In genomic region chr5:39062104-39062503, GRCh38 we compare ENCODE assay signal across 22 cellular contexts. TPM values are rescaled to one million over a fixed set of nuclear protein-coding genes. Genes with fewer than 3 reads are reported as not detected.
DNase-seq lines count a peak whose midpoint lies in the region; ATAC-seq and TF ChIP-seq lines count a peak whose summit lies in the region.
"Had no signal": no experiment of that assay in that cellular context is flagged by ENCODE, and none has a peak within 500 bp of the region (broad histone marks: within the 10 kb centered on the region; RNA-seq: fewer than 3 reads in every experiment).

No MANE protein-coding gene starts in this region.

- H3K36me3 ChIP-seq in breast epithelium = no peaks in the 10 kb centered on the region
- no peaks in the 10 kb centered on the region for H3K36me3 ChIP-seq in gastrocnemius medialis
- peaks cover 6% of the 10 kb centered on the region for H3K36me3 ChIP-seq in CD4-positive, alpha-beta memory T cell (ENCODE audit: insufficient read depth, low read length)

- ATAC-seq in CD4-positive, alpha-beta T cell (ENCODE audit: poor library complexity) = no peak
- ATAC-seq in central memory CD8-positive, alpha-beta T cell (replicated peaks; ENCODE audit: extremely low read depth, poor library complexity, severe bottlenecking) = no peak
- ATAC-seq in gastrocnemius medialis = peak; percentile 10 to 46
- ATAC-seq in HG03439 (IDR thresholded peaks at IDR 0.05; ENCODE audit: unreplicated experiment) = no peak
- ATAC-seq: Right ventricle myocardium inferior, SK-N-SH treated with all-trans-retinoic acid at 6 μM for 48 hours had no signal

- H3K36me3 Mint-ChIP-seq in MCF 10A (ENCODE audit: insufficient read depth, unreplicated experiment) = no peaks in the 10 kb centered on the region
- H3K36me3 Mint-ChIP-seq in CD4-positive, alpha-beta T cell (ENCODE audit: low read depth) = peaks cover 28% of the 10 kb centered on the region
- peaks cover 14% of the 10 kb centered on the region for H3K36me3 Mint-ChIP-seq in central memory CD8-positive, alpha-beta T cell (ENCODE audit: insufficient read depth)
- peaks cover 19 to 29% of the 10 kb centered on the region in 2 donors for H3K36me3 Mint-ChIP-seq in CD4-positive, alpha-beta memory T cell

- H3K27me3 ChIP-seq in breast epithelium = no peaks in the 10 kb centered on the region
- no peaks in the 10 kb centered on the region for H3K27me3 ChIP-seq in CD4-positive, alpha-beta T cell (ENCODE audit: control insufficient read depth, insufficient read depth, low read length)
- H3K27me3 ChIP-seq in gastrocnemius medialis = no peaks in the 10 kb centered on the region
- no peaks in the 10 kb centered on the region for H3K27me3 ChIP-seq in CD4-positive, alpha-beta memory T cell (ENCODE audit: insufficient read depth, low read length)
- H3K27me3 ChIP-seq: SJCRH30 had no signal

- H3K4me1 ChIP-seq in breast epithelium (no peaks in the 10 kb centered on the region), gastrocnemius medialis (peaks cover 65 to 81% of the 10 kb centered on the region in 2 donors)
- H3K4me1 ChIP-seq in CD4-positive, alpha-beta memory T cell (ENCODE audit: insufficient read depth, low read length) = peaks cover 92% of the 10 kb centered on the region
- H3K4me1 ChIP-seq: SJCRH30 had no signal

- intact Hi-C loops in MCF 10A (cut with micrococcal nuclease) = no loop called here
- intact Hi-C loops in breast epithelium (cut with DNase I; ENCODE audit: low total_unique reads) = no loop called here
- intact Hi-C loops in CD4-positive, alpha-beta T cell (cut with DNase I, micrococcal nuclease) = loop anchor here in 1 of 2 experiments (5.0 kb wide), 1 partner anchor 40 kb away; no protein-coding TSS in a partner anchor
- intact Hi-C loops in gastrocnemius medialis (cut with DNase I; ENCODE audit: low total_unique reads) = no loop called here
- intact Hi-C loops in CD4-positive, alpha-beta memory T cell (cut with micrococcal nuclease) = loop anchor here (1.0 kb wide), 1 partner anchor 11 kb away; no protein-coding TSS in a partner anchor

- H3K9me3 Mint-ChIP-seq in MCF 10A (ENCODE audit: unreplicated experiment) = no peaks in the 10 kb centered on the region
- peaks cover 8% of the 10 kb centered on the region for H3K9me3 Mint-ChIP-seq in CD4-positive, alpha-beta T cell
- H3K9me3 Mint-ChIP-seq in central memory CD8-positive, alpha-beta T cell = peaks cover 7% of the 10 kb centered on the region
- peaks cover 0 to 13% (median 8%) of the 10 kb centered on the region in 8 donors for H3K9me3 Mint-ChIP-seq in CD4-positive, alpha-beta memory T cell

- H3K4me1 Mint-ChIP-seq in MCF 10A (ENCODE audit: insufficient read depth, unreplicated experiment) = peaks cover 23% of the 10 kb centered on the region
- H3K4me1 Mint-ChIP-seq in CD4-positive, alpha-beta T cell (ENCODE audit: low read depth) = peaks cover 88% of the 10 kb centered on the region
- H3K4me1 Mint-ChIP-seq in central memory CD8-positive, alpha-beta T cell = peaks cover 70% of the 10 kb centered on the region
- H3K4me1 Mint-ChIP-seq in CD4-positive, alpha-beta memory T cell = peaks cover 50 to 75% (median 63%) of the 10 kb centered on the region in 4 donors

- no peak for DNase-seq in MCF 10A (ENCODE audit: unreplicated experiment)
- DNase-seq in breast epithelium (ENCODE audit: low spot score in 2 of 2) = no peak
- no peak for DNase-seq in CD4-positive, alpha-beta T cell
- DNase-seq in central memory CD8-positive, alpha-beta T cell (ENCODE audit: low spot score in 2 of 2) = no peak
- no peak for DNase-seq in gastrocnemius medialis
- no peak for DNase-seq in CD4-positive, alpha-beta memory T cell
- DNase-seq: DMS53, GM23248, H7, KG1, NCI-H1048, NCI-H1417, NCI-H1694, NCI-H2029 treated with DMSO at 0.1 percent for 48 hours, NCI-H2227 treated with DMSO at 0.1 percent for 48 hours, NCI-H526 treated with DMSO at 0.1 percent for 48 hours, PC-9, SJCRH30 had no signal

- no peak for TF ChIP-seq CTCF in MCF 10A (IDR thresholded peaks at IDR 0.05; ENCODE audit: unreplicated experiment)
- no peak for TF ChIP-seq CTCF in breast epithelium (IDR thresholded peaks at IDR 0.05)
- TF ChIP-seq CTCF in CD4-positive, alpha-beta T cell (IDR thresholded peaks at IDR 0.05) = no peak
- no peak for TF ChIP-seq CTCF in gastrocnemius medialis (IDR thresholded peaks at IDR 0.05 in 4 of 5, conservative IDR thresholded peaks at IDR 0.05 in 1 of 5)

- H3K4me3 Mint-ChIP-seq in MCF 10A (ENCODE audit: unreplicated experiment) = no peak overlapping the region
- H3K4me3 Mint-ChIP-seq in CD4-positive, alpha-beta T cell = no peak overlapping the region
- no peak overlapping the region for H3K4me3 Mint-ChIP-seq in central memory CD8-positive, alpha-beta T cell
- peak overlapping the region in 2 of 8 donors; percentile 5 to 39 for H3K4me3 Mint-ChIP-seq in CD4-positive, alpha-beta memory T cell

- in situ Hi-C loops in gastrocnemius medialis (cut with MboI; ENCODE audit: low sequenced_read_pairs in 4 of 4) = loop anchor here in 1 of 4 donors (10.0 kb wide), 1 partner anchor 47 kb away; no protein-coding TSS in a partner anchor

- peak overlapping the region; percentile 43 for H3K27ac Mint-ChIP-seq in MCF 10A (ENCODE audit: low read depth, unreplicated experiment)
- H3K27ac Mint-ChIP-seq in CD4-positive, alpha-beta T cell = peak overlapping the region; percentile 1
- H3K27ac Mint-ChIP-seq in central memory CD8-positive, alpha-beta T cell (ENCODE audit: low read depth) = peak overlapping the region; percentile 15
- no peak overlapping the region for H3K27ac Mint-ChIP-seq in CD4-positive, alpha-beta memory T cell

- CTCF ChIA-PET in MCF 10A (lab: Yijun Ruan, JAX) = no interaction called here
- CTCF ChIA-PET in CD4-positive, alpha-beta T cell (lab: Charles Lee) = interaction anchor here (1.0 to 1.5 kb wide), 3 partner anchors 10 to 57 kb away, joined by 3 to 5 read pairs (median 4); no protein-coding TSS in a partner anchor
- CTCF ChIA-PET in CD4-positive, alpha-beta memory T cell (lab: Charles Lee; ENCODE audit: partially characterized antibody) = interaction anchor here (0.6 to 1.1 kb wide), 2 partner anchors 11 to 19 kb away, joined by 3 read pairs; no protein-coding TSS in a partner anchor

- H3K9me3 ChIP-seq in breast epithelium (no peaks in the 10 kb centered on the region), gastrocnemius medialis (no peaks in the 10 kb centered on the region)
- no peaks in the 10 kb centered on the region for H3K9me3 ChIP-seq in CD4-positive, alpha-beta T cell (ENCODE audit: control insufficient read depth, low read length)
- H3K9me3 ChIP-seq in CD4-positive, alpha-beta memory T cell (ENCODE audit: control insufficient read depth in 1 of 2, low read length in 2 of 2) = peaks cover 0 to 6% of the 10 kb centered on the region in 2 donors
- H3K9me3 ChIP-seq: SJCRH30 had no signal

- no peak overlapping the region for H3K27ac ChIP-seq in breast epithelium
- H3K27ac ChIP-seq in CD4-positive, alpha-beta T cell (ENCODE audit: low read depth, low read length) = no peak overlapping the region
- H3K27ac ChIP-seq in gastrocnemius medialis = peak overlapping the region in 3 of 4 donors; percentile 28 to 60 (median 48)
- H3K27ac ChIP-seq in CD4-positive, alpha-beta memory T cell (ENCODE audit: low read depth, low read length) = no peak overlapping the region
- H3K27ac ChIP-seq: C4-2B, SJCRH30 had no signal

- TF ChIP-seq POLR2A in breast epithelium (IDR thresholded peaks at IDR 0.05) = no peak
- no peak for TF ChIP-seq POLR2A in gastrocnemius medialis (IDR thresholded peaks at IDR 0.05)

- POLR2A ChIA-PET in MCF 10A (lab: Yijun Ruan, JAX) = interaction anchor here (0.7 to 7.6 kb wide), 3 partner anchors 11 to 41 kb away, joined by 4 to 55 read pairs (median 4); partner anchors contain the start of gene RICTOR
- POLR2A ChIA-PET in CD4-positive, alpha-beta T cell (lab: Charles Lee) = interaction anchor here (0.8 to 2.4 kb wide), 3 partner anchors 9 to 35 kb away, joined by 3 to 8 read pairs (median 3); no protein-coding TSS in a partner anchor
- POLR2A ChIA-PET in CD4-positive, alpha-beta memory T cell (lab: Charles Lee; ENCODE audit: partially characterized antibody) = interaction anchor here (2.6 kb wide), 1 partner anchor 11 kb away, joined by 7 read pairs; no protein-coding TSS in a partner anchor

- H3K27me3 Mint-ChIP-seq in MCF 10A (ENCODE audit: insufficient read depth, unreplicated experiment) = no peaks in the 10 kb centered on the region
- H3K27me3 Mint-ChIP-seq in CD4-positive, alpha-beta T cell = no peaks in the 10 kb centered on the region
- H3K27me3 Mint-ChIP-seq in central memory CD8-positive, alpha-beta T cell = no peaks in the 10 kb centered on the region
- no peaks in the 10 kb centered on the region for H3K27me3 Mint-ChIP-seq in CD4-positive, alpha-beta memory T cell

- H3K4me3 ChIP-seq in breast epithelium (no peak overlapping the region), gastrocnemius medialis (no peak overlapping the region)
- H3K4me3 ChIP-seq in CD4-positive, alpha-beta memory T cell (ENCODE audit: low read length in 2 of 2) = no peak overlapping the region
- H3K4me3 ChIP-seq: GM23248, PC-9, SJCRH30 had no signal

- BruUV-seq in MCF 10A (replicated peaks; lab: Mats Ljungman, UMichigan) = no TSS peak

RNA-seq across cellular contexts. Expression of gene RICTOR, which starts 12.1 kb away (rescaled TPM):
- 24.8 and 25.7 TPM in 2 replicates for total RNA-seq in MCF 10A (2022)
- 10 to 100 TPM; 39.0 to 79.2 (median 58.7) TPM for total RNA-seq in breast epithelium
- total RNA-seq in CD4-positive, alpha-beta T cell = 100 to 1,000 TPM; 125 TPM
- total RNA-seq in gastrocnemius medialis = 10 to 100 TPM; 28.9 to 56.9 (median 37.0) TPM
- 10 to 100 TPM; 85.0 to 94.9 TPM for total RNA-seq in CD4-positive, alpha-beta memory T cell
- 10 to 100 TPM in 1 of 2 donors, 1 to 10 TPM in 1; 6.7 to 18.6 TPM for polyA plus RNA-seq in CD4-positive, alpha-beta memory T cell

Comparison
In these comparisons a context has a peak if more than half of its experiments do, and no peak if none do; other contexts are left out.
1. H3K27ac Mint-ChIP-seq: peak in MCF 10A (single experiment), CD4-positive, alpha-beta T cell (single experiment) and central memory CD8-positive, alpha-beta T cell (single experiment); none in CD4-positive, alpha-beta memory T cell (0 of 7).
2. H3K27ac ChIP-seq: peak in gastrocnemius medialis (3 of 4); none in breast epithelium (0 of 2), CD4-positive, alpha-beta T cell (single experiment) and CD4-positive, alpha-beta memory T cell (single experiment).
3. ATAC-seq: peak in gastrocnemius medialis (2 of 2); none in CD4-positive, alpha-beta T cell (single experiment), central memory CD8-positive, alpha-beta T cell (single experiment) and HG03439 (single experiment).